Comparison of ENCODE assay signal across 25 cellular contexts in genomic region chr12:24913953-24914352, GRCh38.
"Had no signal": no experiment of that assay in that cellular context is flagged by ENCODE, and none has a peak within 500 bp of the region (broad histone marks: within the 10 kb centered on the region; RNA-seq: fewer than 3 reads in every experiment).

No MANE protein-coding gene starts in this region.

- H3K9ac ChIP-seq: SK-N-SH had no signal

- H3K9me3 ChIP-seq: SK-N-SH had no signal

- H3K27ac Mint-ChIP-seq: activated CD4-positive, alpha-beta memory T cell treated with anti-CD3 and anti-CD28 coated beads, Interleukin-2, amount 10 ng/mL, durations not matched to agents 7 days and 5 days; activated CD4-positive, alpha-beta T cell treated with anti-CD3 and anti-CD28 coated beads for 36 hours; activated naive CD4-positive, alpha-beta T cell treated with anti-CD3 and anti-CD28 coated beads for 36 hours; activated naive CD8-positive, alpha-beta T cell; activated T-helper 17 cell treated with anti-CD3 and anti-CD28 coated beads, Interleukin-2, amount 50 U/mL, for 72 hours had no signal

- H3K4me1 Mint-ChIP-seq: activated CD4-positive, alpha-beta memory T cell treated with anti-CD3 and anti-CD28 coated beads, Interleukin-2, amount 10 ng/mL, durations not matched to agents 7 days and 5 days; activated T-helper 17 cell treated with anti-CD3 and anti-CD28 coated beads, Interleukin-2, amount 50 U/mL, for 72 hours had no signal

- H3K27ac ChIP-seq: VCaP had no signal

- DNase-seq: activated CD4-positive, alpha-beta memory T cell treated with anti-CD3 and anti-CD28 coated beads, Interleukin-2, amount 10 ng/mL, durations not matched to agents 7 days and 5 days; activated CD4-positive, alpha-beta T cell treated with anti-CD3 and anti-CD28 coated beads for 36 hours; activated CD4-positive, alpha-beta T cell treated with anti-CD3 and anti-CD28 coated beads, Interleukin-2, amount 50 U/mL, for 1 hour; activated gamma-delta T cell; activated naive CD4-positive, alpha-beta T cell treated with anti-CD3 and anti-CD28 coated beads for 36 hours; activated T-cell treated with anti-CD3 and anti-CD28 coated beads for 4 hours; activated T-cell treated with anti-CD3 and anti-CD28 coated beads, Interleukin-2, amount 50 U/mL, for 48 hours; amygdala; cerebellar nuclear complex; NCI-H1092; NCI-H1417; NCI-H1930; NCI-H2171; NCI-H2227 treated with DMSO at 0.1 percent for 48 hours; NCI-H526; NK-92 treated with Interleukin-12 subunit alpha and Interleukin-12 subunit beta, amount 100 ng/mL, for 24 hours; OCI-M1; RPMI8226; T-helper 1 cell had no signal

- ATAC-seq: activated CD4-positive, alpha-beta T cell treated with anti-CD3 and anti-CD28 coated beads for 36 hours; activated T-helper 17 cell treated with anti-CD3 and anti-CD28 coated beads, Interleukin-2, amount 50 U/mL, for 72 hours; Panc1; Right ventricle myocardium inferior had no signal

- H3K4me2 ChIP-seq: SK-N-SH had no signal

- H3K9me3 Mint-ChIP-seq: activated CD4-positive, alpha-beta memory T cell treated with anti-CD3 and anti-CD28 coated beads, Interleukin-2, amount 10 ng/mL, durations not matched to agents 7 days and 5 days; activated naive CD4-positive, alpha-beta T cell treated with anti-CD3 and anti-CD28 coated beads for 36 hours; activated T-helper 17 cell treated with anti-CD3 and anti-CD28 coated beads, Interleukin-2, amount 50 U/mL, for 72 hours had no signal

- H3K27me3 Mint-ChIP-seq: activated naive CD8-positive, alpha-beta T cell had no signal

- H3K4me3 Mint-ChIP-seq: activated CD4-positive, alpha-beta memory T cell treated with anti-CD3 and anti-CD28 coated beads, Interleukin-2, amount 10 ng/mL, durations not matched to agents 7 days and 5 days; activated CD4-positive, alpha-beta T cell treated with anti-CD3 and anti-CD28 coated beads for 36 hours; activated naive CD4-positive, alpha-beta T cell treated with anti-CD3 and anti-CD28 coated beads for 36 hours; activated naive CD8-positive, alpha-beta T cell; activated T-helper 17 cell treated with anti-CD3 and anti-CD28 coated beads, Interleukin-2, amount 50 U/mL, for 72 hours had no signal
